ENCODE assay signal across 8 cellular contexts in the genomic region with DNA sequence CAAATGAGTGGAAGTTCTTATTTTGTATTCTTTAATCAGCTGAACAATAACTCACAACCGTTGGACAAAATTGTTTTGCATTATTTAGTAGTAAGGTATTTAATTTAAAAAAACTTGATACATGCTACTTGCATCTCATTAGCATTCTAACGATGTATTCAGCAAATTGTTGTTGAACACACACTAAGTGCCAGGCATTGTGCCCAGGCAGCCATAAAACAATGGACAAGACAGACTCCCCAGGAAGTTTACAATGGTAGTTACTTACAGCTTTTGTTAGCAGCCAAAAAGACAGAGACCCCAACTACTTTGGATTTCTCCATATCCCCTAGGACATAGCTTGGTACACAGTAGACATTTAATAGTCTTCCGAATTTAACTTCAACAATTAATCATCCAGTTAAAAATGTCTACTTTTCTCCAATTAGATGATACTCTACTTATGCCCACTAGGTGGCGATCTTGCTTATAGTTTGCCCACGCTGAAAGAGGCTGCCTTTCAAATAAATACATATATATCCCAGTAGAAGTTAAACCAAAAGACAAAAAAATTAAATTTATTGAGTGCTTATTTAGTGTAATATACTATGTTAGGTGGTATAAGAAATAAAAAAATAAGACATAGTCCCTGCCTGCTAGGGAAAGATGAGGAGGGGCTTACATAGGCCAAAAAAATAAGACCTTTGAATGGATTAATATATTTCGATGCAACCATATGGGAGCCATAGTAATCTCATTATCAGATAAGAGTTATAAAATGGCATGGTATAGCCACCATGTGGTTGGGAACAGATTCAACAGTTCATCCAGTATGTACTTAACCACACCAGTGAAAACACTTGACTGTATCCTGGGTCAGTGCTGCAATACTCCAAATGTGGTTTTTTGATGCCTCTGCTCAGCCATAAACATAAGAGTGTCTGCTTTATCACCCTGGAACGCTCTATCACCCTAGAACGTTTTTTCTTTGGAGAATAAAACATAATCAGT. TPM values are rescaled to one million over a fixed set of nuclear protein-coding genes. Genes with fewer than 3 reads are reported as not detected.
A peak's percentile ranks its signal among the peaks of the same experiment; 100 is the strongest.
DNase-seq lines count a peak whose midpoint lies in the region; ATAC-seq and FAIRE-seq lines count a peak whose summit lies in the region.

No MANE protein-coding gene starts in this region.

- ATAC-seq in T-helper 17 cell (peak; percentile 60), GM21367 (IDR thresholded peaks at IDR 0.05; ENCODE audit: unreplicated experiment) (no peak), HG02588 (IDR thresholded peaks at IDR 0.05; ENCODE audit: unreplicated experiment) (no peak)

- H3K4me3 Mint-ChIP-seq in T-helper 17 cell = peak overlapping the region; percentile 28

- H3K36me3 Mint-ChIP-seq in T-helper 17 cell (ENCODE audit: low read depth) = peaks cover 2% of the 10 kb centered on the region

- DNase-seq in ACHN = peak; percentile 52
- peak; percentile 66 for DNase-seq in NCI-H1417 treated with DMSO at 0.1 percent for 48 hours (lab: John Stamatoyannopoulos, UW)
- no peak for DNase-seq in T-helper 17 cell
- peak; percentile 75 for DNase-seq in fibroblast of peridontal ligament (ENCODE audit: extremely low read depth)
- DNase-seq in posterior cingulate gyrus = peak in 8 of 10 donors; percentile 18 to 91 (median 60)

- H3K4me1 Mint-ChIP-seq in T-helper 17 cell = peaks cover 8% of the 10 kb centered on the region

- no peaks in the 10 kb centered on the region for H3K9me3 ChIP-seq in T-helper 17 cell (ENCODE audit: control insufficient read depth, low read length, poor library complexity, severe bottlenecking)

- in situ Hi-C loops in ACHN (cut with HindIII; ENCODE audit: low pct_ligation_motif_present, low pct_unique_long_range_greater_than_20kb, low sequenced_read_pairs) = no loop called here

- intact Hi-C loops in posterior cingulate gyrus (cut with DNase I) = loop anchor here (1.0 to 10.0 kb wide), 7 partner anchors 121 to 876 kb away; no protein-coding TSS in a partner anchor

- FAIRE-seq in G401.6 (lab: Jason Lieb, UNC) = peak; percentile 97

- H3K27ac Mint-ChIP-seq in T-helper 17 cell = no peak overlapping the region

- peaks cover 79% of the 10 kb centered on the region for H3K27me3 Mint-ChIP-seq in T-helper 17 cell

RNA-seq across cellular contexts. Expression of a gene that starts 2.1 kb away (rescaled TPM):
- total RNA-seq in T-helper 17 cell = not detected

RNA-seq across cellular contexts. Expression of a gene that starts 46.4 kb away (rescaled TPM):
- total RNA-seq in T-helper 17 cell = 10 to 100 TPM; 28.9 to 41.2 TPM

Comparison
In these comparisons a context has a peak if more than half of its experiments do, and no peak if none do; other contexts are left out.
1. DNase-seq: peak in ACHN (single experiment), NCI-H1417 treated with DMSO at 0.1 percent for 48 hours (single experiment), fibroblast of peridontal ligament (single experiment) and posterior cingulate gyrus (8 of 10); none in T-helper 17 cell (0 of 3).